11 cellular contexts compared by ENCODE assay signal in genomic region chr10:91149550-91149949, GRCh38.
"Had no signal": no experiment of that assay in that cellular context is flagged by ENCODE, and none has a peak within 500 bp of the region (broad histone marks: within the 10 kb centered on the region; RNA-seq: fewer than 3 reads in every experiment).

No MANE protein-coding gene starts in this region.

- H3K4me1 ChIP-seq: HAP-1 had no signal

- H2AFZ ChIP-seq: GM23248, GM23338 had no signal

- ATAC-seq: GM23338, HCT116 had no signal

- H3K4me2 ChIP-seq: GM23338 had no signal

- H3K4me1 Mint-ChIP-seq: GM23338 had no signal

- FAIRE-seq: H1, H54 had no signal

- H3K36me3 ChIP-seq: HAP-1 had no signal

- H3K27ac Mint-ChIP-seq: GM23338, H9, HFFc6 had no signal

- H3K4me3 ChIP-seq: GM23248, GM23338, HAP-1 had no signal

- H3K9me3 ChIP-seq: HAP-1 had no signal

- H3K9ac ChIP-seq: GM23248 had no signal

- H3K27ac ChIP-seq: GM23248 had no signal

- DNase-seq: GM23248, GOT3, H7, H9, HCEC 1CT, HFFc6 had no signal

- H3K9me3 Mint-ChIP-seq: GM23338, H9, HFFc6 had no signal

- H3K4me3 Mint-ChIP-seq: GM23338, H9, HFFc6 had no signal
